ENCODE assay signal across 22 cellular contexts in genomic region chr22:49188591-49188990, GRCh38.
A peak's percentile ranks its signal among the peaks of the same experiment; 100 is the strongest.
DNase-seq lines count a peak whose midpoint lies in the region; ATAC-seq and TF ChIP-seq lines count a peak whose summit lies in the region.
"Had no signal": no experiment of that assay in that cellular context is flagged by ENCODE, and none has a peak within 500 bp of the region (broad histone marks: within the 10 kb centered on the region; RNA-seq: fewer than 3 reads in every experiment).

No MANE protein-coding gene starts in this region.

- H3K4me1 Mint-ChIP-seq in chondrocyte (ENCODE audit: low read depth): no peaks in the 10 kb centered on the region
- H3K4me1 Mint-ChIP-seq: B cell; CD4-positive, CD25-positive, alpha-beta regulatory T cell; CD8-positive, alpha-beta memory T cell had no signal

- peaks cover 6% of the 10 kb centered on the region for H3K4me1 ChIP-seq in lower lobe of right lung
- H3K4me1 ChIP-seq: HAP-1 had no signal

- H3K27ac ChIP-seq in lower lobe of right lung (no peak overlapping the region), temporal lobe (ENCODE audit: low read depth, low read length) (peak overlapping the region; percentile 62)
- H3K27ac ChIP-seq: 22Rv1, BLaER1, C4-2B had no signal

- H3K9me3 Mint-ChIP-seq in chondrocyte (ENCODE audit: low read depth): peaks cover 30% of the 10 kb centered on the region
- H3K9me3 Mint-ChIP-seq: CD8-positive, alpha-beta memory T cell had no signal

- TF ChIP-seq CTCF in chondrocyte (IDR thresholded peaks at IDR 0.05): no peak
- no peak for TF ChIP-seq CTCF in lower lobe of right lung (IDR thresholded peaks at IDR 0.05)

- ATAC-seq in Right ventricle myocardium inferior: no peak
- no peak for ATAC-seq in left cardiac atrium
- ATAC-seq in lower lobe of right lung: no peak
- ATAC-seq in HG03175 (IDR thresholded peaks at IDR 0.05; ENCODE audit: unreplicated experiment): no peak
- ATAC-seq in GM18505 (IDR thresholded peaks at IDR 0.05; ENCODE audit: unreplicated experiment): no peak
- ATAC-seq: GM12878 had no signal

- H3K36me3 Mint-ChIP-seq in chondrocyte (ENCODE audit: low read depth): no peaks in the 10 kb centered on the region
- H3K36me3 Mint-ChIP-seq: CD4-positive, CD25-positive, alpha-beta regulatory T cell; CD8-positive, alpha-beta memory T cell had no signal

- H3K4me3 Mint-ChIP-seq in chondrocyte (ENCODE audit: unreplicated experiment): no peak overlapping the region
- H3K4me3 Mint-ChIP-seq: B cell; CD8-positive, alpha-beta memory T cell; HFFc6 had no signal

- DNase-seq in Right ventricle myocardium inferior (ENCODE audit: missing footprints) (peak; percentile 18), left cardiac atrium (no peak), chondrocyte (ENCODE audit: low spot score) (peak; percentile 54), lower lobe of right lung (peak; percentile 18), midbrain (lab: John Stamatoyannopoulos, UW) (no peak)
- DNase-seq: CD4-positive, CD25-positive, alpha-beta regulatory T cell; CD8-positive, alpha-beta memory T cell; DMS 273 treated with DMSO at 0.1 percent for 48 hours; DMS79; EL; GDM1; GOT3; HFFc6 had no signal

- no peak overlapping the region for H3K27ac Mint-ChIP-seq in chondrocyte (ENCODE audit: unreplicated experiment)
- H3K27ac Mint-ChIP-seq: B cell; CD8-positive, alpha-beta memory T cell; HFFc6 had no signal

- peaks cover 15% of the 10 kb centered on the region for H3K27me3 ChIP-seq in lower lobe of right lung (ENCODE audit: low read depth)

- no peaks in the 10 kb centered on the region for H3K9me3 ChIP-seq in lower lobe of right lung
- H3K9me3 ChIP-seq: BLaER1, HAP-1 had no signal

- intact Hi-C loops in Right ventricle myocardium inferior (cut with DNase I): no loop called here
- intact Hi-C loops in left cardiac atrium (cut with DNase I): no loop called here
- intact Hi-C loops in lower lobe of right lung (cut with DNase I): no loop called here

- H3K4me3 ChIP-seq in lower lobe of right lung: no peak overlapping the region
- H3K4me3 ChIP-seq: BLaER1, GM12878, HAP-1 had no signal

- TF ChIP-seq POLR2A in GM18505 (IDR thresholded peaks at IDR 0.05; ENCODE audit: borderline replicate concordance, extremely low read depth, insufficient read depth, insufficient read length): no peak

- no peaks in the 10 kb centered on the region for H3K27me3 Mint-ChIP-seq in chondrocyte (ENCODE audit: low read depth)
- H3K27me3 Mint-ChIP-seq: CD4-positive, CD25-positive, alpha-beta regulatory T cell had no signal

- no peaks in the 10 kb centered on the region for H3K36me3 ChIP-seq in lower lobe of right lung
- H3K36me3 ChIP-seq: BLaER1, HAP-1 had no signal

Comparison
In these comparisons a context has a peak if more than half of its experiments do, and no peak if none do; other contexts are left out.
1. DNase-seq: peak in Right ventricle myocardium inferior (single experiment), chondrocyte (single experiment) and lower lobe of right lung (single experiment); none in left cardiac atrium (single experiment) and midbrain (single experiment).